16 cellular contexts compared by ENCODE assay signal in genomic region chr1:209625205-209625549, GRCh38. TPM values are rescaled to one million over a fixed set of nuclear protein-coding genes. Genes with fewer than 3 reads are reported as not detected.
DNase-seq lines count a peak whose midpoint lies in the region; ATAC-seq and TF ChIP-seq lines count a peak whose summit lies in the region.
"Had no signal": no experiment of that assay in that cellular context is flagged by ENCODE, and none has a peak within 500 bp of the region (broad histone marks: within the 10 kb centered on the region; RNA-seq: fewer than 3 reads in every experiment).

No MANE protein-coding gene starts in this region.

- no peaks in the 10 kb centered on the region for H3K9me3 ChIP-seq in subcutaneous abdominal adipose tissue (ENCODE audit: control insufficient read depth in 5 of 5, low read length in 5 of 5)
- H3K9me3 ChIP-seq: BE2C, sigmoid colon had no signal

- peaks cover 1% of the 10 kb centered on the region for H3K27me3 Mint-ChIP-seq in HFFc6 (ENCODE audit: insufficient read depth)
- no peaks in the 10 kb centered on the region for H3K27me3 Mint-ChIP-seq in brain

- H3K4me1 Mint-ChIP-seq in HFFc6 (ENCODE audit: low read depth) (peaks cover 36% of the 10 kb centered on the region), brain (peaks cover 91% of the 10 kb centered on the region)

- H3K4me1 ChIP-seq in subcutaneous abdominal adipose tissue (ENCODE audit: control insufficient read depth in 5 of 5, insufficient read depth in 5 of 5, low read length in 5 of 5), result peaks cover 5 to 55% (median 49%) of the 10 kb centered on the region in 5 donors
- H3K4me1 ChIP-seq: BE2C had no signal

- no peaks in the 10 kb centered on the region for H3K9me3 Mint-ChIP-seq in HFFc6
- no peaks in the 10 kb centered on the region for H3K9me3 Mint-ChIP-seq in brain
- no peaks in the 10 kb centered on the region for H3K9me3 Mint-ChIP-seq in activated naive CD4-positive, alpha-beta T cell treated with anti-CD3 and anti-CD28 coated beads, Interleukin-2, amount 50 U/mL, for 72 hours
- H3K9me3 Mint-ChIP-seq: activated T-helper 2 cell treated with anti-CD3 and anti-CD28 coated beads, Interferon-gamma antibody, Interleukin-2, Interleukin-4, amounts not matched to agents 10 μg/mL and 5 μg/mL and 100 μg/mL, durations not matched to agents 14 hours and 24 hours and 36 hours; IgD-negative memory B cell had no signal

- no peaks in the 10 kb centered on the region for H3K36me3 ChIP-seq in kidney epithelial cell (ENCODE audit: control insufficient read depth, insufficient read depth, low read length)
- peaks cover 0 to 22% (median 6%) of the 10 kb centered on the region in 5 donors for H3K36me3 ChIP-seq in subcutaneous abdominal adipose tissue (ENCODE audit: control insufficient read depth in 5 of 5, insufficient read depth in 5 of 5, low read length in 5 of 5)
- H3K36me3 ChIP-seq: BE2C, sigmoid colon had no signal

- no peak overlapping the region for H3K4me3 ChIP-seq in kidney epithelial cell (ENCODE audit: low read depth, low read length)
- H3K4me3 ChIP-seq in subcutaneous abdominal adipose tissue (ENCODE audit: low read depth in 1 of 5, low read length in 5 of 5), result no peak overlapping the region
- H3K4me3 ChIP-seq: sigmoid colon had no signal

- H3K27ac Mint-ChIP-seq in HFFc6 (no peak overlapping the region), brain (peak overlapping the region; percentile 14 to 92 (median 31))
- H3K27ac Mint-ChIP-seq in activated naive CD4-positive, alpha-beta T cell treated with anti-CD3 and anti-CD28 coated beads, Interleukin-2, amount 50 U/mL, for 72 hours, result no peak overlapping the region
- H3K27ac Mint-ChIP-seq: activated T-helper 2 cell treated with anti-CD3 and anti-CD28 coated beads, Interferon-gamma antibody, Interleukin-2, Interleukin-4, amounts not matched to agents 10 μg/mL and 5 μg/mL and 100 μg/mL, durations not matched to agents 14 hours and 24 hours and 36 hours; IgD-negative memory B cell; T-helper 17 cell had no signal

- TF ChIP-seq CTCF in HFFc6 (IDR thresholded peaks at IDR 0.05), result peak; percentile 14; the same call in 1 of the 2 replicates
- no peak for TF ChIP-seq CTCF in brain (conservative IDR thresholded peaks at IDR 0.05)
- TF ChIP-seq CTCF in kidney epithelial cell (IDR thresholded peaks at IDR 0.05; ENCODE audit: insufficient read depth, low read length, poor library complexity, severe bottlenecking), result no peak

- H3K9ac ChIP-seq in subcutaneous abdominal adipose tissue (ENCODE audit: low read length in 5 of 5), result no peak overlapping the region

- H3K27me3 ChIP-seq in kidney epithelial cell (ENCODE audit: control insufficient read depth, insufficient read depth, low read length), result no peaks in the 10 kb centered on the region
- peaks cover 0 to 3% (median 0%) of the 10 kb centered on the region in 5 donors for H3K27me3 ChIP-seq in subcutaneous abdominal adipose tissue (ENCODE audit: control insufficient read depth in 5 of 5, insufficient read depth in 4 of 5, low read length in 5 of 5)
- H3K27me3 ChIP-seq: BE2C, sigmoid colon had no signal

- DNase-seq in HFFc6 (peak; percentile 28), kidney epithelial cell (ENCODE audit: low read depth) (peak; percentile 35), DMS53 treated with DMSO at 0.1 percent for 48 hours (lab: John Stamatoyannopoulos, UW; ENCODE audit: unreplicated experiment) (no peak), NCI-H2029 treated with DMSO at 0.1 percent for 48 hours (lab: John Stamatoyannopoulos, UW) (no peak)
- no peak for DNase-seq in activated naive CD4-positive, alpha-beta T cell treated with anti-CD3 and anti-CD28 coated beads, Interleukin-2, amount 50 U/mL, for 72 hours (ENCODE audit: low spot score in 2 of 2)
- DNase-seq: BE2C; sigmoid colon; stimulated activated CD4-positive, alpha-beta T cell treated with anti-CD3 and anti-CD28 coated beads, Interleukin-4, amount 100 ng/mL, for 1 hour; T-helper 17 cell had no signal

- H3K27ac ChIP-seq in subcutaneous abdominal adipose tissue (ENCODE audit: low read depth, low read length), result peak overlapping the region; percentile 76

- H3K4me3 Mint-ChIP-seq in HFFc6 (no peak overlapping the region), brain (no peak overlapping the region)
- H3K4me3 Mint-ChIP-seq: T-helper 17 cell had no signal

- ATAC-seq in activated naive CD4-positive, alpha-beta T cell treated with anti-CD3 and anti-CD28 coated beads, Interleukin-2, amount 50 U/mL, for 72 hours, result no peak
- ATAC-seq: activated CD4-positive, CD25-positive, alpha-beta regulatory T cell treated with anti-CD3 and anti-CD28 coated beads, Interleukin-2, amount 50 U/mL, for 24 hours; T-helper 17 cell had no signal

- H3K36me3 Mint-ChIP-seq in HFFc6 (ENCODE audit: low read depth), result no peaks in the 10 kb centered on the region
- no peaks in the 10 kb centered on the region for H3K36me3 Mint-ChIP-seq in brain
- no peaks in the 10 kb centered on the region for H3K36me3 Mint-ChIP-seq in activated naive CD4-positive, alpha-beta T cell treated with anti-CD3 and anti-CD28 coated beads, Interleukin-2, amount 50 U/mL, for 72 hours
- H3K36me3 Mint-ChIP-seq: IgD-negative memory B cell had no signal

RNA-seq across cellular contexts. Expression of gene LAMB3, which starts 27.0 kb away (rescaled TPM):
- 10 to 100 TPM in 2 of 6 experiments, 1 to 10 TPM in 4; 8.0 to 10.3 (median 9.8) TPM for total RNA-seq in HFFc6 (2021; fragmentation: NEBNext Ultra II Directional; extraction: Animal tissue kit (Norgen Biotek cat#: 25700))
- polyA plus RNA-seq in brain (ENCODE audit: insufficient read depth, low read depth, low replicate concordance), result 1.7 TPM
- total RNA-seq in kidney epithelial cell, result 343 and 348 TPM in 2 replicates
- 10 to 100 TPM in 1 of 2 donors, 1 to 10 TPM in 1; 1.6 to 11.7 TPM for total RNA-seq in activated naive CD4-positive, alpha-beta T cell treated with anti-CD3 and anti-CD28 coated beads, Interleukin-2, amount 50 U/mL, for 72 hours
- polyA plus RNA-seq: IgD-negative memory B cell had no signal

RNA-seq across cellular contexts. Expression of gene CAMK1G, which starts 41.7 kb away (rescaled TPM):
- total RNA-seq in HFFc6 (2021; fragmentation: NEBNext Ultra II Directional; extraction: Animal tissue kit (Norgen Biotek cat#: 25700)), result 1 to 10 TPM; 4.9 to 8.0 (median 5.9) TPM
- 16.7 TPM for polyA plus RNA-seq in brain (ENCODE audit: insufficient read depth, low read depth, low replicate concordance)
- total RNA-seq in kidney epithelial cell, result 0.14 and 0.21 TPM in 2 replicates
- not detected for total RNA-seq in activated naive CD4-positive, alpha-beta T cell treated with anti-CD3 and anti-CD28 coated beads, Interleukin-2, amount 50 U/mL, for 72 hours
- total RNA-seq: activated T-helper 2 cell treated with anti-CD3 and anti-CD28 coated beads, Interferon-gamma antibody, Interleukin-2, Interleukin-4, amounts not matched to agents 10 μg/mL and 5 μg/mL and 100 μg/mL, durations not matched to agents 14 hours and 24 hours and 36 hours; endothelial cell of umbilical vein; mesenteric fat pad; T-helper 17 cell had no signal
- polyA plus RNA-seq: endothelial cell of umbilical vein, IgD-negative memory B cell had no signal

RNA-seq across cellular contexts. Expression of gene G0S2, which starts 50.0 kb away (rescaled TPM):
- total RNA-seq in HFFc6 (2021; fragmentation: NEBNext Ultra II Directional; extraction: Animal tissue kit (Norgen Biotek cat#: 25700)), result 1 to 10 TPM; 1.7 to 2.6 (median 1.9) TPM
- 3.5 TPM for polyA plus RNA-seq in brain (ENCODE audit: insufficient read depth, low read depth, low replicate concordance)
- total RNA-seq in kidney epithelial cell, result 112 and 164 TPM in 2 replicates
- total RNA-seq in activated naive CD4-positive, alpha-beta T cell treated with anti-CD3 and anti-CD28 coated beads, Interleukin-2, amount 50 U/mL, for 72 hours, result 10 to 100 TPM in 1 of 2 donors, 1 to 10 TPM in 1; 1.4 to 40.7 TPM

Comparison
In these comparisons a context has a peak if more than half of its experiments do, and no peak if none do; other contexts are left out.
1. DNase-seq: peak in HFFc6 (single experiment) and kidney epithelial cell (single experiment); none in DMS53 treated with DMSO at 0.1 percent for 48 hours (single experiment), NCI-H2029 treated with DMSO at 0.1 percent for 48 hours (single experiment) and activated naive CD4-positive, alpha-beta T cell treated with anti-CD3 and anti-CD28 coated beads, Interleukin-2, amount 50 U/mL, for 72 hours (0 of 2).
2. H3K27ac Mint-ChIP-seq: peak in brain (5 of 5); none in HFFc6 (single experiment) and activated naive CD4-positive, alpha-beta T cell treated with anti-CD3 and anti-CD28 coated beads, Interleukin-2, amount 50 U/mL, for 72 hours (0 of 2).
3. RNA of gene LAMB3, which starts 27.0 kb away (total RNA-seq): 343 to 348 TPM in kidney epithelial cell; 1.6 to 11.7 TPM in activated naive CD4-positive, alpha-beta T cell treated with anti-CD3 and anti-CD28 coated beads, Interleukin-2, amount 50 U/mL, for 72 hours and 8.0 to 10.3 TPM in HFFc6; every median in the first group is over 10 times any median in the second.